ENCODE assay signal across 8 cellular contexts in genomic region chr19:10565028-10565566, GRCh38. TPM values are rescaled to one million over a fixed set of nuclear protein-coding genes. Genes with fewer than 3 reads are reported as not detected.
DNase-seq lines count a peak whose midpoint lies in the region; ATAC-seq and TF ChIP-seq lines count a peak whose summit lies in the region.

No MANE protein-coding gene starts in this region.

- peaks cover 47% of the 10 kb centered on the region for H3K4me1 Mint-ChIP-seq in activated naive CD8-positive, alpha-beta T cell (ENCODE audit: low read depth)

- H3K27ac Mint-ChIP-seq in activated naive CD8-positive, alpha-beta T cell, result peak overlapping the region; percentile 95

- no peak for DNase-seq in AG09319 (ENCODE audit: extremely low read depth, low read depth)
- peak; percentile 27 for DNase-seq in H4 (ENCODE audit: low spot score)
- peak; percentile 81 for DNase-seq in RKO (ENCODE audit: low spot score)
- DNase-seq in left ventricle myocardium superior, result peak; percentile 61
- DNase-seq in sciatic nerve (ENCODE audit: low spot score), result peak; percentile 71
- DNase-seq in NCI-H2107 treated with DMSO at 0.1 percent for 48 hours (lab: John Stamatoyannopoulos, UW; ENCODE audit: unreplicated experiment), result no peak
- DNase-seq in NCI-H2029 treated with DMSO at 0.1 percent for 48 hours (lab: John Stamatoyannopoulos, UW), result no peak

- intact Hi-C loops in left ventricle myocardium superior (cut with micrococcal nuclease) (no loop called here), sciatic nerve (cut with DNase I) (loop anchor here (10.0 kb wide), 1 partner anchor 150 kb away; no protein-coding TSS in a partner anchor)

- H3K27me3 Mint-ChIP-seq in activated naive CD8-positive, alpha-beta T cell, result no peaks in the 10 kb centered on the region

- H3K9me3 Mint-ChIP-seq in activated naive CD8-positive, alpha-beta T cell (ENCODE audit: low read depth), result no peaks in the 10 kb centered on the region

- ATAC-seq in left ventricle myocardium superior (peak; percentile 3), sciatic nerve (peak; percentile 0)

- peaks cover 3% of the 10 kb centered on the region for H3K36me3 Mint-ChIP-seq in activated naive CD8-positive, alpha-beta T cell

- peak; percentile 35 for TF ChIP-seq CTCF in AG09319 (IDR thresholded peaks at IDR 0.05; ENCODE audit: low read depth, low read length)

- H3K4me3 Mint-ChIP-seq in activated naive CD8-positive, alpha-beta T cell, result peak overlapping the region; percentile 98

RNA-seq across cellular contexts. Expression of gene KRI1, which starts 0.7 kb away (rescaled TPM):
- 7.7 and 8.3 TPM in 2 replicates for total RNA-seq in H4 (2014; rRNA removed; shearing (Covaris generic))
- total RNA-seq in left ventricle myocardium superior, result 9.3 TPM
- 25.0 TPM for total RNA-seq in sciatic nerve

RNA-seq across cellular contexts. Expression of gene CDKN2D, which starts 3.7 kb away (rescaled TPM):
- total RNA-seq in H4 (2014; rRNA removed; shearing (Covaris generic)), result 3.2 and 5.2 TPM in 2 replicates
- total RNA-seq in left ventricle myocardium superior (8.3 TPM), sciatic nerve (14.9 TPM)

RNA-seq across cellular contexts. Expression of gene ATG4D, which starts 21.4 kb away (rescaled TPM):
- total RNA-seq in H4 (2014; rRNA removed; shearing (Covaris generic)), result 13.1 and 18.6 TPM in 2 replicates
- 61.4 TPM for total RNA-seq in left ventricle myocardium superior
- 15.1 TPM for total RNA-seq in sciatic nerve

RNA-seq across cellular contexts. Expression of gene AP1M2, which starts 22.0 kb away (rescaled TPM):
- total RNA-seq in H4 (2014; rRNA removed; shearing (Covaris generic)), result 7.8 and 14.8 TPM in 2 replicates
- total RNA-seq in left ventricle myocardium superior (not detected), sciatic nerve (not detected)

RNA-seq across cellular contexts. Expression of gene S1PR5, which starts 47.9 kb away (rescaled TPM):
- 1.0 and 1.7 TPM in 2 replicates for total RNA-seq in H4 (2014; rRNA removed; shearing (Covaris generic))
- total RNA-seq in left ventricle myocardium superior, result not detected
- total RNA-seq in sciatic nerve, result 0.53 TPM

Comparison
In these comparisons a context has a peak if more than half of its experiments do, and no peak if none do; other contexts are left out.
1. DNase-seq: peak in H4 (single experiment), RKO (single experiment), left ventricle myocardium superior (single experiment) and sciatic nerve (single experiment); none in AG09319 (single experiment), NCI-H2107 treated with DMSO at 0.1 percent for 48 hours (single experiment) and NCI-H2029 treated with DMSO at 0.1 percent for 48 hours (single experiment).